8 cellular contexts compared by ENCODE assay signal in the genomic region with DNA sequence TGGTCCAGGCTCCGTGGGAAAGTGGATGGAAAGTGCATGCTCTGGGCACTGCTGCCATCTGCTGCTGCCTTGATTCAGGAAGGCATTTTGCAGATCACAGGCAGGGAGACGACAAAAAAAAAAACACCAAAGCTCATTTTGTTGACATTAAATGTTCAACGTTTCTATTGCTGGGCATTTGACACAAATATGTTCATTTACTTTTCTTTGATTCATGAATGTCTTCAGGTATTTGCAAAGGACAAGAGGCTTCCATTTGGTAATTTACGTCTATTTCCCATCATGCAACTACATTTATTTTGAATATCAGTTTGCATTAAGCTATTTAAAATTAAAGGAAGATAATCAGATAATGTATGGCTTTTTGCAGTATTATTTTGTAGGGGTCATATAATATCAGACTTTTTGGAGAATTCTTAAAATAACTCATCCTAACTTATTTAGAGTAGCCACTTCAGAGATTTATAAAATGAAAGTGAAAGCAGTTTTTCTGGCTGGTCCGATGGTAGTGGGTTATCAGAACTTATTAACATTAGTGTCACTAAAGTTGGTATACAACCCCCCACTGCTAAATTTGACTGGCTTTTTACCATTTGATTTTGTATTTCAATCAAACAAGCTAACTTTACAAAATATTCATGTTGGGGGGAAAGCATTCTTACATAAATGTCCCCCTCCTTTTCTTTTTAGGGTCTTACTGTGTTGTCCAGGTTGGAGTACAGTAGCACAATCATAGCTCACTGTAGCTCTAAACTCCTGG.
DNase-seq lines count a peak whose midpoint lies in the region; ATAC-seq and TF ChIP-seq lines count a peak whose summit lies in the region.

No MANE protein-coding gene starts in this region.

- no peaks in the 10 kb centered on the region for H3K36me3 Mint-ChIP-seq in natural killer cell treated with Interleukin-12 subunit alpha and Interleukin-12 subunit beta and Interleukin-15 and Interleukin-18, amount 100 ng/mL, for 72 hours

- peak overlapping the region; percentile 80 to 89 for H3K27ac Mint-ChIP-seq in natural killer cell treated with Interleukin-12 subunit alpha and Interleukin-12 subunit beta and Interleukin-15 and Interleukin-18, amount 100 ng/mL, for 72 hours

- peaks cover 17 to 28% of the 10 kb centered on the region in 2 donors for H3K4me1 Mint-ChIP-seq in natural killer cell treated with Interleukin-12 subunit alpha and Interleukin-12 subunit beta and Interleukin-15 and Interleukin-18, amount 100 ng/mL, for 72 hours (ENCODE audit: low read depth in 2 of 2)

- DNase-seq in D341Med (ENCODE audit: low spot score), result peak; percentile 78
- DNase-seq in GM20000 (ENCODE audit: low spot score), result peak; percentile 69
- DNase-seq in HUDEP-2 (lab: John Stamatoyannopoulos, UW; ENCODE audit: unreplicated experiment in 76 of 76), result peak in 57 of 76 experiments; percentile 4 to 68 (median 38)
- peak; percentile 35 for DNase-seq in activated T-helper 9 cell treated with anti-CD3 and anti-CD28 coated beads, Interleukin-2, amount 50 U/mL, for 16 hours (ENCODE audit: low read depth)
- DNase-seq in fibroblast of peridontal ligament (ENCODE audit: extremely low read depth), result peak; percentile 84
- no peak for DNase-seq in natural killer cell treated with Interleukin-12 subunit alpha and Interleukin-12 subunit beta and Interleukin-15 and Interleukin-18, amount 100 ng/mL, for 72 hours (ENCODE audit: low spot score)

- peak overlapping the region; percentile 92 for H3K4me2 ChIP-seq in OCI-LY3 (ENCODE audit: low read length)

- peak overlapping the region; percentile 85 for H3K4me3 ChIP-seq in OCI-LY3 (ENCODE audit: low read length)

- H3K4me1 ChIP-seq in OCI-LY3 (ENCODE audit: low read length), result peaks cover 38% of the 10 kb centered on the region

- peak; percentile 65 for TF ChIP-seq CTCF in GM20000 (IDR thresholded peaks at IDR 0.05; ENCODE audit: extremely low read depth, missing control alignments)
- peak; percentile 97 for TF ChIP-seq CTCF in OCI-LY3 (IDR thresholded peaks at IDR 0.05; ENCODE audit: low read depth, low read length)

- peaks cover 3% of the 10 kb centered on the region; the same call in 1 of the 2 replicates for H3K27me3 ChIP-seq in OCI-LY3 (ENCODE audit: low read depth, low read length)

- no peaks in the 10 kb centered on the region for H3K9me3 ChIP-seq in OCI-LY3 (ENCODE audit: insufficient read depth, low read length)

- no peaks in the 10 kb centered on the region for H4K20me1 ChIP-seq in OCI-LY3 (ENCODE audit: insufficient read depth, low read length)

- peak overlapping the region; percentile 86 for H3K4me3 Mint-ChIP-seq in natural killer cell treated with Interleukin-12 subunit alpha and Interleukin-12 subunit beta and Interleukin-15 and Interleukin-18, amount 100 ng/mL, for 72 hours

- no peaks in the 10 kb centered on the region for H3K36me3 ChIP-seq in OCI-LY3 (replicated peaks; ENCODE audit: low read depth, low read length)

- H3K9ac ChIP-seq in OCI-LY3 (ENCODE audit: low read length), result peak overlapping the region; percentile 56

- peaks cover 4% of the 10 kb centered on the region; the same call in 1 of the 2 replicates for H3K79me2 ChIP-seq in OCI-LY3 (ENCODE audit: low read length)

- peak; percentile 69 to 75 for ATAC-seq in natural killer cell treated with Interleukin-12 subunit alpha and Interleukin-12 subunit beta and Interleukin-15 and Interleukin-18, amount 100 ng/mL, for 72 hours

- H2AFZ ChIP-seq in OCI-LY3 (ENCODE audit: low read depth, low read length), result peak overlapping the region; percentile 88

- H3K9me3 Mint-ChIP-seq in natural killer cell treated with Interleukin-12 subunit alpha and Interleukin-12 subunit beta and Interleukin-15 and Interleukin-18, amount 100 ng/mL, for 72 hours, result no peaks in the 10 kb centered on the region

- H3K27ac ChIP-seq in OCI-LY3 (ENCODE audit: low read length), result peak overlapping the region; percentile 20
- peak overlapping the region; percentile 52 for H3K27ac ChIP-seq in temporal lobe (ENCODE audit: low read depth, low read length)

- no peaks in the 10 kb centered on the region for H3K27me3 Mint-ChIP-seq in natural killer cell treated with Interleukin-12 subunit alpha and Interleukin-12 subunit beta and Interleukin-15 and Interleukin-18, amount 100 ng/mL, for 72 hours
